28 cellular contexts compared by ENCODE assay signal in the genomic region with DNA sequence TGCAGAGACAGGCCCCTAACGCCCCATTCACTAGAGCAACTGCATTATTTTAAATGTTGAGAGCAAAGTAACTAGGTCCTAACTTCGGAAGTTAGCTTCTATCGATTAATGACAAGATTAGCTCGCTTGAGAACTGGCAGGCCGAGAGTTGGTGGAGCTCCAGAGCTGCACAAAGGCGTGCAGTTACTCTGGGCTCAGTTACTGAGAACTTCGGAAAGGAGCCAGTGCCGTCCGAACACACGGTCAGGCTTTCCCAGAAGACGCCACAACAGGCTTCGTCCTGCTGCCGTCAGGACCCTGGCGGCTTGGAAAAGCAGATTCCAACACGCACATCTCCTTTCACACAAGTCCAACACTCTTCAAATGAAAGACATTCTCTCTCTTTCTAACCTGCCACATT. TPM values are rescaled to one million over a fixed set of nuclear protein-coding genes. Genes with fewer than 3 reads are reported as not detected.
DNase-seq lines count a peak whose midpoint lies in the region; ATAC-seq, FAIRE-seq and TF ChIP-seq lines count a peak whose summit lies in the region.
"Had no signal": no experiment of that assay in that cellular context is flagged by ENCODE, and none has a peak within 500 bp of the region (broad histone marks: within the 10 kb centered on the region; RNA-seq: fewer than 3 reads in every experiment).

No MANE protein-coding gene starts in this region.

- no peak overlapping the region for H3K4me3 ChIP-seq in GM23338
- H3K4me3 ChIP-seq: BLaER1 treated with 17β-estradiol and CSF1 and Interleukin-3, amounts not matched to agents 10 nM and 100 nM; GM12878; K562 had no signal

- intact Hi-C loops in Right ventricle myocardium inferior (cut with DNase I): no loop called here

- no peak overlapping the region for H3K27ac ChIP-seq in GM23338 (ENCODE audit: low read depth)
- H3K27ac ChIP-seq: BLaER1 treated with 17β-estradiol and CSF1 and Interleukin-3, amounts not matched to agents 10 nM and 100 nM; HL-60 had no signal

- H3K9me2 ChIP-seq in GM23338 (ENCODE audit: insufficient read depth): no peaks in the 10 kb centered on the region

- H2AFZ ChIP-seq in GM23338: no peak overlapping the region

- H3K4me1 ChIP-seq in GM23338 (ENCODE audit: insufficient read depth): no peaks in the 10 kb centered on the region

- no peak for DNase-seq in GM23338 (ENCODE audit: low spot score)
- peak in 45 of 56 donors; percentile 8 to 89 (median 52) for DNase-seq in amygdala (lab: John Stamatoyannopoulos, UW)
- peak; percentile 10 to 85 for DNase-seq in hippocampal formation (lab: John Stamatoyannopoulos, UW)
- DNase-seq in pons (ENCODE audit: low spot score): peak; percentile 40
- DNase-seq in NCI-H1417 treated with DMSO at 0.1 percent for 48 hours (lab: John Stamatoyannopoulos, UW): no peak
- DNase-seq in activated CD4-positive, alpha-beta T cell treated with anti-CD3 and anti-CD28 coated beads, Interleukin-2, amount 50 U/mL, for 1 hour: no peak
- no peak for DNase-seq in D721Med (ENCODE audit: insufficient read length, low spot score)
- no peak for DNase-seq in Right ventricle myocardium inferior (ENCODE audit: missing footprints)
- DNase-seq: Caco-2; CD4-positive, alpha-beta memory T cell; DND-41; H7; HFFc6; MM.1S; NCI-H1048; NCI-H1436; NCI-H187 treated with DMSO at 0.1 percent for 48 hours; NCI-H2107; NCI-H446 treated with DMSO at 0.1 percent for 48 hours; NCI-H526 treated with DMSO at 0.1 percent for 48 hours; RPMI8226; SHP77 treated with DMSO at 0.1 percent for 48 hours had no signal

- H3K4me1 Mint-ChIP-seq in GM23338: peaks cover 7% of the 10 kb centered on the region; the same call in 2 of the 3 replicates

- no peaks in the 10 kb centered on the region; the same call in 1 of the 2 replicates for H3F3A ChIP-seq in GM23338 (replicated peaks; ENCODE audit: low read depth)

- ATAC-seq in GM23338: no peak
- ATAC-seq in Right ventricle myocardium inferior: no peak
- ATAC-seq: GM12878, HepG2, K562 had no signal

- no peak for FAIRE-seq in D721Med (lab: Jason Lieb, UNC)
- FAIRE-seq: GM12878, HepG2, K562 had no signal

- H3K27ac Mint-ChIP-seq in GM23338: peak overlapping the region; percentile 57; the same call in 1 of the 2 replicates
- H3K27ac Mint-ChIP-seq: HFFc6 had no signal

- TF ChIP-seq CTCF in GM23338 (conservative IDR thresholded peaks at IDR 0.05; ENCODE audit: low read depth in 2 of 2): no peak
- no peak for TF ChIP-seq CTCF in D721Med (IDR thresholded peaks at IDR 0.05; ENCODE audit: insufficient read depth, missing control alignments)

- no peaks in the 10 kb centered on the region; the same call in 1 of the 2 replicates for H4K20me1 ChIP-seq in GM23338 (replicated peaks; ENCODE audit: insufficient read depth)

- H3K79me2 ChIP-seq in GM23338 (replicated peaks; ENCODE audit: insufficient read depth): no peaks in the 10 kb centered on the region

- peaks cover 2% of the 10 kb centered on the region; the same call in 1 of the 2 replicates for H3K36me3 ChIP-seq in GM23338 (ENCODE audit: insufficient read depth)

- H3K4me3 Mint-ChIP-seq in GM23338: no peak overlapping the region
- H3K4me3 Mint-ChIP-seq: CD4-positive, alpha-beta memory T cell; HFFc6 had no signal

- peaks cover 6% of the 10 kb centered on the region for H3K27me3 Mint-ChIP-seq in GM23338 (ENCODE audit: insufficient read depth, low read depth, poor library complexity)
- H3K27me3 Mint-ChIP-seq: CD4-positive, alpha-beta memory T cell had no signal

- no peaks in the 10 kb centered on the region for H3K9me3 Mint-ChIP-seq in GM23338
- H3K9me3 Mint-ChIP-seq: CD4-positive, alpha-beta memory T cell; HFFc6 had no signal

- no peak overlapping the region for H3K4me2 ChIP-seq in GM23338
- H3K4me2 ChIP-seq: BLaER1 treated with 17β-estradiol and CSF1 and Interleukin-3, amounts not matched to agents 10 nM and 100 nM had no signal

- H3K27me3 ChIP-seq in GM23338 (ENCODE audit: insufficient read depth): no peaks in the 10 kb centered on the region
- H3K27me3 ChIP-seq: BLaER1 treated with 17β-estradiol and CSF1 and Interleukin-3, amounts not matched to agents 10 nM and 100 nM had no signal

- H3K36me3 Mint-ChIP-seq in GM23338 (ENCODE audit: low read depth): peaks cover 32% of the 10 kb centered on the region

TF ChIP-seq in GM23338, 12 proteins besides CTCF, POLR2A, EP300 and RAD21:
- TF ChIP-seq EZH2phosphoT487 (IDR thresholded peaks at IDR 0.05; ENCODE audit: unreplicated experiment) (no peak), ZNF114 (CRISPR knock-in tag; IDR thresholded peaks at IDR 0.05) (no peak)

RNA-seq across cellular contexts. Expression of gene TESC, which starts 45.4 kb away (rescaled TPM):
- 4.2 and 17.0 TPM in 2 replicates for total RNA-seq in GM23338 (2014; rRNA removed; shearing (Covaris generic))
- polyA plus RNA-seq in GM23338 (2016; fragmentation: Nextera tagmentation; extraction: Ambion mirVana): 10.4 and 12.0 TPM in 2 replicates
- 93.9 TPM for total RNA-seq in Right ventricle myocardium inferior
- total RNA-seq: HFFc6, LHCN-M2 had no signal

RNA-seq across cellular contexts. Expression of gene FBXO21, which starts 45.7 kb away (rescaled TPM):
- total RNA-seq in GM23338 (2014; rRNA removed; shearing (Covaris generic)): 84.2 and 126 TPM in 2 replicates
- polyA plus RNA-seq in GM23338 (2016; fragmentation: Nextera tagmentation; extraction: Ambion mirVana): 46.3 and 46.4 TPM in 2 replicates
- total RNA-seq in Right ventricle myocardium inferior: 35.2 TPM

Comparison
In these comparisons a context has a peak if more than half of its experiments do, and no peak if none do; other contexts are left out.
1. DNase-seq: peak in amygdala (45 of 56), hippocampal formation (2 of 2) and pons (single experiment); none in GM23338 (single experiment), NCI-H1417 treated with DMSO at 0.1 percent for 48 hours (single experiment), activated CD4-positive, alpha-beta T cell treated with anti-CD3 and anti-CD28 coated beads, Interleukin-2, amount 50 U/mL, for 1 hour (single experiment), D721Med (single experiment) and Right ventricle myocardium inferior (single experiment).